ENCODE assay signal across 25 cellular contexts in genomic region chr13:113043001-113043630, GRCh38.
DNase-seq lines count a peak whose midpoint lies in the region; ATAC-seq and TF ChIP-seq lines count a peak whose summit lies in the region.
"Had no signal": no experiment of that assay in that cellular context is flagged by ENCODE, and none has a peak within 500 bp of the region (broad histone marks: within the 10 kb centered on the region; RNA-seq: fewer than 3 reads in every experiment).

No MANE protein-coding gene starts in this region.

- no peak overlapping the region for H3K4me3 Mint-ChIP-seq in brain
- no peak overlapping the region for H3K4me3 Mint-ChIP-seq in neural crest cell
- no peak overlapping the region for H3K4me3 Mint-ChIP-seq in activated T-cell treated with anti-CD3 and anti-CD28 coated beads, Interleukin-2, amount 50 U/mL, for 72 hours
- no peak overlapping the region for H3K4me3 Mint-ChIP-seq in Calu3 (ENCODE audit: low read depth, unreplicated experiment)
- H3K4me3 Mint-ChIP-seq: CD4-positive, alpha-beta memory T cell had no signal

- H3K27ac ChIP-seq in substantia nigra (ENCODE audit: low read depth, low read length, poor library complexity, severe bottlenecking), result peak overlapping the region; percentile 93
- H3K27ac ChIP-seq in foreskin keratinocyte, result no peak overlapping the region
- H3K27ac ChIP-seq: A549, HL-60 had no signal

- H3K4me1 Mint-ChIP-seq in brain, result peaks cover 23% of the 10 kb centered on the region
- H3K4me1 Mint-ChIP-seq in neural crest cell, result peaks cover 7% of the 10 kb centered on the region
- H3K4me1 Mint-ChIP-seq in activated T-cell treated with anti-CD3 and anti-CD28 coated beads, Interleukin-2, amount 50 U/mL, for 72 hours (ENCODE audit: low read depth), result no peaks in the 10 kb centered on the region
- H3K4me1 Mint-ChIP-seq in Calu3 (ENCODE audit: low read depth, unreplicated experiment), result no peaks in the 10 kb centered on the region

- H3K27me3 ChIP-seq in foreskin keratinocyte, result no peaks in the 10 kb centered on the region

- intact Hi-C loops in Calu3 (cut with micrococcal nuclease; ENCODE audit: unreplicated experiment), result no loop called here

- H3K9me3 Mint-ChIP-seq in brain (peaks cover 0 to 6% (median 0%) of the 10 kb centered on the region in 5 experiments), neural crest cell (no peaks in the 10 kb centered on the region), Calu3 (ENCODE audit: low read depth, unreplicated experiment) (no peaks in the 10 kb centered on the region)
- H3K9me3 Mint-ChIP-seq in activated T-cell treated with anti-CD3 and anti-CD28 coated beads, Interleukin-2, amount 50 U/mL, for 72 hours, result no peaks in the 10 kb centered on the region
- H3K9me3 Mint-ChIP-seq: CD4-positive, alpha-beta memory T cell had no signal

- CTCF ChIA-PET in Calu3 (lab: Charles Lee), result no interaction called here

- ATAC-seq in foreskin keratinocyte, result no peak
- ATAC-seq in activated T-cell treated with anti-CD3 and anti-CD28 coated beads, Interleukin-2, amount 50 U/mL, for 72 hours (replicated peaks in 1 of 2), result no peak
- ATAC-seq: A549, GM12878, HCT116 had no signal

- TF ChIP-seq CTCF in brain (conservative IDR thresholded peaks at IDR 0.05), result no peak
- no peak for TF ChIP-seq CTCF in neural crest cell (conservative IDR thresholded peaks at IDR 0.05)
- TF ChIP-seq CTCF in foreskin keratinocyte (conservative IDR thresholded peaks at IDR 0.05), result no peak
- TF ChIP-seq CTCF in Calu3 (IDR thresholded peaks at IDR 0.05; ENCODE audit: unreplicated experiment), result no peak

- no peaks in the 10 kb centered on the region for H3K27me3 Mint-ChIP-seq in brain
- no peaks in the 10 kb centered on the region for H3K27me3 Mint-ChIP-seq in neural crest cell (ENCODE audit: low read depth)
- H3K27me3 Mint-ChIP-seq in activated T-cell treated with anti-CD3 and anti-CD28 coated beads, Interleukin-2, amount 50 U/mL, for 72 hours (ENCODE audit: low read depth), result no peaks in the 10 kb centered on the region
- no peaks in the 10 kb centered on the region for H3K27me3 Mint-ChIP-seq in Calu3 (ENCODE audit: unreplicated experiment)

- no peaks in the 10 kb centered on the region for H3K4me1 ChIP-seq in foreskin keratinocyte
- H3K4me1 ChIP-seq: A549, Caco-2 had no signal

- DNase-seq in NCI-H69 (lab: John Stamatoyannopoulos, UW) (peak; percentile 24), neural crest cell (ENCODE audit: low read depth, low spot score) (no peak), substantia nigra (lab: John Stamatoyannopoulos, UW) (no peak), foreskin keratinocyte (no peak), Calu3 (no peak)
- no peak for DNase-seq in activated T-cell treated with anti-CD3 and anti-CD28 coated beads, Interleukin-2, amount 50 U/mL, for 72 hours
- DNase-seq: C1 segment of cervical spinal cord; Caco-2; CD4-positive, alpha-beta memory T cell; DMS 273 treated with DMSO at 0.1 percent for 48 hours; DMS79; EL; GDM1; NCI-H1092; NCI-H1436; NCI-H1930; NCI-H2107; NCI-H524; NCI-H774; SK-N-SH had no signal

- H3K36me3 Mint-ChIP-seq in brain (peaks cover 33% of the 10 kb centered on the region), neural crest cell (ENCODE audit: low read depth) (peaks cover 10% of the 10 kb centered on the region), Calu3 (ENCODE audit: insufficient read depth, unreplicated experiment) (no peaks in the 10 kb centered on the region)
- H3K36me3 Mint-ChIP-seq in activated T-cell treated with anti-CD3 and anti-CD28 coated beads, Interleukin-2, amount 50 U/mL, for 72 hours (ENCODE audit: insufficient read depth in 2 of 2), result no peaks in the 10 kb centered on the region

- H3K27ac Mint-ChIP-seq in brain (peak overlapping the region in 3 of 5 experiments; percentile 41 to 86 (median 78)), neural crest cell (ENCODE audit: unreplicated experiment) (peak overlapping the region; percentile 50), Calu3 (ENCODE audit: unreplicated experiment) (no peak overlapping the region)
- H3K27ac Mint-ChIP-seq in activated T-cell treated with anti-CD3 and anti-CD28 coated beads, Interleukin-2, amount 50 U/mL, for 72 hours, result no peak overlapping the region

- BruUV-seq in Calu3 (replicated peaks; lab: Mats Ljungman, UMichigan), result no TSS peak

Comparison
In these comparisons a context has a peak if more than half of its experiments do, and no peak if none do; other contexts are left out.
1. H3K27ac Mint-ChIP-seq: peak in brain (3 of 5) and neural crest cell (single experiment); none in activated T-cell treated with anti-CD3 and anti-CD28 coated beads, Interleukin-2, amount 50 U/mL, for 72 hours (single experiment) and Calu3 (single experiment).